Comparison of ENCODE assay signal across 8 cellular contexts in genomic region chr1:202546796-202547195, GRCh38.
A peak's percentile ranks its signal among the peaks of the same experiment; 100 is the strongest.
DNase-seq lines count a peak whose midpoint lies in the region; ATAC-seq, FAIRE-seq and TF ChIP-seq lines count a peak whose summit lies in the region.
"Not testable (repeated sequence)": the region's sequence is repeated elsewhere in the genome, so short reads cannot be mapped to it uniquely, and the experiment has no call there.

No MANE protein-coding gene starts in this region.

- CTCF ChIA-PET in GM12878 (lab: Yijun Ruan, JAX), result interaction anchor here (0.6 to 1.9 kb wide), 5 partner anchors 15 to 39 kb away, joined by 3 to 14 read pairs (median 5); no protein-coding TSS in a partner anchor

- not testable (repeated sequence) for TF ChIP-seq CTCF in KMS-11 (conservative IDR thresholded peaks at IDR 0.05; ENCODE audit: low read depth, low read length); GM12878 (IDR thresholded peaks at IDR 0.05 in 2 of 3, conservative IDR thresholded peaks at IDR 0.05 in 1 of 3; ENCODE audit: control insufficient read depth in 2 of 3, extremely low read depth in 1 of 3, insufficient read depth in 1 of 3, low read depth in 3 of 3, low read length in 3 of 3); type B pancreatic cell (conservative IDR thresholded peaks at IDR 0.05)

- H3K9ac ChIP-seq in KMS-11; GM12878 (ENCODE audit: control insufficient read depth, insufficient read depth, low read length): not testable (repeated sequence)

- not testable (repeated sequence) for H3K9me3 ChIP-seq in GM12878 (replicated peaks; ENCODE audit: control insufficient read depth, insufficient read depth, low read length); muscle layer of duodenum (ENCODE audit: control insufficient read depth in 1 of 2, low read length in 2 of 2)

- H2AFZ ChIP-seq in KMS-11 (ENCODE audit: low read depth); GM12878 (ENCODE audit: control insufficient read depth, low read depth, low read length): not testable (repeated sequence)

- not testable (repeated sequence) for H3K79me2 ChIP-seq in KMS-11 (ENCODE audit: insufficient read depth, low read depth); GM12878 (ENCODE audit: control insufficient read depth, insufficient read depth, low read length)

- FAIRE-seq in GM12878 (lab: Jason Lieb, UNC), result peak; percentile 86

- TF ChIP-seq POLR2A in GM12878 (IDR thresholded peaks at IDR 0.05; ENCODE audit: low read depth, low read length), result not testable (repeated sequence)

- peaks cover 51% of the 10 kb centered on the region for H3K4me1 ChIP-seq in KMS-11 (ENCODE audit: low read depth, poor library complexity, severe bottlenecking)
- H3K4me1 ChIP-seq in GM12878 (ENCODE audit: control insufficient read depth, insufficient read depth, low read length); muscle layer of duodenum (ENCODE audit: control insufficient read depth in 1 of 2, insufficient read depth in 2 of 2, low read length in 2 of 2): not testable (repeated sequence)

- peaks cover 26% of the 10 kb centered on the region for H3K4me1 Mint-ChIP-seq in type B pancreatic cell (ENCODE audit: unreplicated experiment)

- H3K36me3 Mint-ChIP-seq in type B pancreatic cell, result not testable (repeated sequence)

- SMC1A ChIA-PET in GM12878 (lab: Charles Lee; ENCODE audit: uncharacterized antibody, unreplicated experiment), result interaction anchor here (0.7 to 1.6 kb wide), 8 partner anchors 11 to 173 kb away, joined by 3 to 14 read pairs (median 5); no protein-coding TSS in a partner anchor

- H4K20me1 ChIP-seq in KMS-11 (ENCODE audit: insufficient read depth); GM12878 (ENCODE audit: control insufficient read depth, insufficient read depth): not testable (repeated sequence)

- not testable (repeated sequence) for H3K27me3 ChIP-seq in KMS-11 (ENCODE audit: insufficient read depth, low read depth); GM12878 (replicated peaks in 1 of 2; ENCODE audit: control insufficient read depth in 2 of 2, insufficient read depth in 2 of 2, low read length in 1 of 2); muscle layer of duodenum (ENCODE audit: low read depth, low read length)

- not testable (repeated sequence) for H3K36me3 ChIP-seq in KMS-11 (ENCODE audit: insufficient read depth); GM12878 (ENCODE audit: control insufficient read depth in 2 of 2, insufficient read depth in 2 of 2, low read length in 1 of 2); muscle layer of duodenum (ENCODE audit: control insufficient read depth in 1 of 2, insufficient read depth in 2 of 2, low read length in 2 of 2)

- ATAC-seq in GM18520 (IDR thresholded peaks at IDR 0.05; ENCODE audit: unreplicated experiment) (peak; percentile 80), GM19455 (IDR thresholded peaks at IDR 0.05; ENCODE audit: unreplicated experiment) (peak; percentile 71), HG02623 (IDR thresholded peaks at IDR 0.05; ENCODE audit: unreplicated experiment) (peak; percentile 89), HG03097 (IDR thresholded peaks at IDR 0.05; ENCODE audit: low FRiP score, unreplicated experiment) (peak; percentile 69), GM12878 (peak; percentile 91)

- peak overlapping the region; percentile 37 for H3K27ac Mint-ChIP-seq in type B pancreatic cell

- not testable (repeated sequence) for H3K9me3 Mint-ChIP-seq in type B pancreatic cell

- WGBS in GM12878 (ENCODE audit: insufficient coverage, insufficient replicate concordance, low lambda C conversion rate, missing lambda C conversion rate), result 2% methylated on average over 3 of the region's 3 CpGs

- not testable (repeated sequence) for H3K4me3 ChIP-seq in KMS-11 (IDR thresholded peaks at IDR 0.05; ENCODE audit: insufficient read depth, low read depth, low read length); GM12878; muscle layer of duodenum (ENCODE audit: low read depth in 1 of 2, low read length in 2 of 2)

- POLR2A ChIA-PET in GM12878 (lab: Charles Lee), result interaction anchor here (0.6 to 1.3 kb wide), 3 partner anchors 9 to 18 kb away, joined by 3 to 6 read pairs (median 3); no protein-coding TSS in a partner anchor

- BruUV-seq in GM12878 (replicated peaks; lab: Mats Ljungman, UMichigan), result not testable (repeated sequence)

- in situ Hi-C loops in GM12878 (cut with MboI), result not testable (repeated sequence)

- H3K4me2 ChIP-seq in KMS-11 (peak overlapping the region; percentile 89), GM12878 (ENCODE audit: control insufficient read depth, insufficient read depth) (peak overlapping the region; percentile 1)

- peak overlapping the region; percentile 34; the same call in 1 of the 2 replicates for H3K27ac ChIP-seq in KMS-11
- H3K27ac ChIP-seq in GM12878 (ENCODE audit: control insufficient read depth, insufficient read depth), result not testable (repeated sequence)
- H3K27ac ChIP-seq in muscle layer of duodenum (ENCODE audit: low read length), result peak overlapping the region; percentile 67

- RAD21 ChIA-PET in GM12878 (lab: Charles Lee; ENCODE audit: unreplicated experiment), result interaction anchor here (0.8 to 2.4 kb wide), 3 partner anchors 15 to 19 kb away, joined by 3 to 8 read pairs (median 5); no protein-coding TSS in a partner anchor

- TF ChIP-seq EP300 in GM12878 (IDR thresholded peaks at IDR 0.05; ENCODE audit: borderline replicate concordance in 1 of 2, control insufficient read depth in 1 of 2, low read depth in 2 of 2, low read length in 2 of 2), result not testable (repeated sequence)

- TF ChIP-seq RAD21 in GM12878 (IDR thresholded peaks at IDR 0.05; ENCODE audit: insufficient read depth, low read depth, low read length), result not testable (repeated sequence)

- not testable (repeated sequence) for DNase-seq in GM12878 (ENCODE audit: low read depth, low spot score); type B pancreatic cell (ENCODE audit: extremely low spot score, unreplicated experiment)

- H3K27me3 Mint-ChIP-seq in type B pancreatic cell, result not testable (repeated sequence)

- H3K4me3 Mint-ChIP-seq in type B pancreatic cell, result not testable (repeated sequence)

- intact Hi-C loops in GM12878 (cut with micrococcal nuclease; ENCODE audit: unreplicated experiment), result loop anchor here (2.0 kb wide), 1 partner anchor 18 kb away; no protein-coding TSS in a partner anchor

TF ChIP-seq in GM12878, 131 proteins besides CTCF, POLR2A, EP300 and RAD21:
- 0 out of 2 replicates have a peak, but pooled peaks have one; percentile 42 for TF ChIP-seq NR2F1 (conservative IDR thresholded peaks at IDR 0.05)
- peak; percentile 61 for TF ChIP-seq IKZF1 (conservative IDR thresholded peaks at IDR 0.05)
- peak; percentile 57 for TF ChIP-seq NFIC (IDR thresholded peaks at IDR 0.05; ENCODE audit: low read depth, low read length)
- TF ChIP-seq RELB (IDR thresholded peaks at IDR 0.05; ENCODE audit: low read depth), result peak; percentile 53
- TF ChIP-seq ATF2 (IDR thresholded peaks at IDR 0.05; ENCODE audit: low read length), result peak; percentile 34; the same call in 1 of the 2 replicates
- TF ChIP-seq NBN (IDR thresholded peaks at IDR 0.05), result 0 out of 2 replicates have a peak, but pooled peaks have one; percentile 5
- TF ChIP-seq PAX5 (IDR thresholded peaks at IDR 0.05; ENCODE audit: borderline replicate concordance, low read depth, low read length), result 0 out of 2 replicates have a peak, but pooled peaks have one; percentile 23
- TF ChIP-seq BHLHE40 (IDR thresholded peaks at IDR 0.05; ENCODE audit: borderline replicate concordance in 1 of 2, low read depth in 2 of 2, low read length in 1 of 2), result peak in 1 of 2 experiments; percentile 34; a peak in 2 of 4 replicates
- peak; percentile 41; the same call in 1 of the 2 replicates for TF ChIP-seq EED (IDR thresholded peaks at IDR 0.05; ENCODE audit: low read depth)
- peak; percentile 80 to 86 for TF ChIP-seq IKZF2 (IDR thresholded peaks at IDR 0.05)
- TF ChIP-seq MTA2 (IDR thresholded peaks at IDR 0.05; ENCODE audit: low read depth), result peak; percentile 72
- TF ChIP-seq JUNB (IDR thresholded peaks at IDR 0.05), result peak; percentile 14; the same call in 1 of the 2 replicates
- peak; percentile 15 for TF ChIP-seq MEF2B (IDR thresholded peaks at IDR 0.05; ENCODE audit: partially characterized antibody, poor library complexity, severe bottlenecking)
- TF ChIP-seq RUNX3 (IDR thresholded peaks at IDR 0.05; ENCODE audit: low read length), result peak; percentile 72
- TF ChIP-seq CBFB (IDR thresholded peaks at IDR 0.05; ENCODE audit: low read depth), result peak; percentile 19; the same call in 1 of the 2 replicates
